1 cellular context compared by ENCODE assay signal in genomic region chr14:50830932-50831703, GRCh38.
TF ChIP-seq lines count a peak whose summit lies in the region.

TSS of gene NIN (minus strand) at chr14:50831162. CDS start at chr14:50822056, 9,106 bp downstream.

TF ChIP-seq in HCT116, 20 proteins besides CTCF, POLR2A, EP300 and RAD21 (continued from another document):
- TF ChIP-seq ATF3 (IDR thresholded peaks at IDR 0.05) = no peak
- TF ChIP-seq SRF (IDR thresholded peaks at IDR 0.05; ENCODE audit: low read depth) = no peak
- TF ChIP-seq ZNF274 (IDR thresholded peaks at IDR 0.05; ENCODE audit: low read depth, low read length) = no peak
- TF ChIP-seq EZH2 (IDR thresholded peaks at IDR 0.05) = no peak
- no peak for TF ChIP-seq SIN3A (IDR thresholded peaks at IDR 0.05; ENCODE audit: low read depth)
- TF ChIP-seq ELF1 (IDR thresholded peaks at IDR 0.05; ENCODE audit: borderline replicate concordance, low read depth) = no peak
- TF ChIP-seq ZFX (IDR thresholded peaks at IDR 0.05) = peak; percentile 90
